ENCODE assay signal across 17 cellular contexts in genomic region chr4:25308266-25308665, GRCh38. TPM values are rescaled to one million over a fixed set of nuclear protein-coding genes. Genes with fewer than 3 reads are reported as not detected.
DNase-seq lines count a peak whose midpoint lies in the region; ATAC-seq and TF ChIP-seq lines count a peak whose summit lies in the region.
"Had no signal": no experiment of that assay in that cellular context is flagged by ENCODE, and none has a peak within 500 bp of the region (broad histone marks: within the 10 kb centered on the region; RNA-seq: fewer than 3 reads in every experiment).

No MANE protein-coding gene starts in this region.

- no peaks in the 10 kb centered on the region for H3K27me3 ChIP-seq in layer of hippocampus (ENCODE audit: control insufficient read depth, insufficient read depth, low read length)
- H3K27me3 ChIP-seq in CD8-positive, alpha-beta T cell (ENCODE audit: insufficient read depth, low read length) = no peaks in the 10 kb centered on the region

- H3K4me2 ChIP-seq in OCI-LY7 (ENCODE audit: low read length) = no peak overlapping the region

- peaks cover 5% of the 10 kb centered on the region for H3K79me2 ChIP-seq in OCI-LY7 (ENCODE audit: insufficient read depth, low read depth, low read length)

- no TSS peak for BruUV-seq in OCI-LY7 (replicated peaks; lab: Mats Ljungman, UMichigan)

- H3K4me1 Mint-ChIP-seq in CD8-positive, alpha-beta T cell (ENCODE audit: low read depth) = peaks cover 11% of the 10 kb centered on the region

- no peaks in the 10 kb centered on the region for H3K36me3 ChIP-seq in OCI-LY7 (ENCODE audit: insufficient read depth, low read length)
- H3K36me3 ChIP-seq in CD8-positive, alpha-beta T cell (ENCODE audit: insufficient read depth, low read length) = no peaks in the 10 kb centered on the region

- H3K9me2 ChIP-seq in OCI-LY7 (ENCODE audit: insufficient read depth, low read length) = no peaks in the 10 kb centered on the region

- H2AFZ ChIP-seq in OCI-LY7 (ENCODE audit: low read length) = 0 out of 2 replicates have a peak overlapping the region, but pooled peaks have one; percentile 11

- POLR2A ChIA-PET in OCI-LY7 (lab: Charles Lee) = interaction anchor here (0.5 to 0.6 kb wide), 2 partner anchors 13 to 723 kb away, joined by 3 read pairs; no protein-coding TSS in a partner anchor
- POLR2A ChIA-PET in CD8-positive, alpha-beta T cell (lab: Charles Lee) = no interaction called here

- peaks cover 20% of the 10 kb centered on the region for H3K27me3 Mint-ChIP-seq in CD8-positive, alpha-beta T cell (ENCODE audit: low read depth)

- H3K4me3 Mint-ChIP-seq in CD8-positive, alpha-beta T cell = no peak overlapping the region
- H3K4me3 Mint-ChIP-seq: activated CD4-positive, alpha-beta T cell treated with anti-CD3 and anti-CD28 coated beads, Interleukin-2, amount 10 ng/mL, durations not matched to agents 24 days and 14 days; CD4-positive, alpha-beta T cell; central memory CD8-positive, alpha-beta T cell; T-cell had no signal

- no peaks in the 10 kb centered on the region; the same call in 1 of the 2 replicates for H3K9me3 ChIP-seq in OCI-LY7 (ENCODE audit: low read length)
- no peaks in the 10 kb centered on the region for H3K9me3 ChIP-seq in CD8-positive, alpha-beta T cell (ENCODE audit: low read length)

- no peaks in the 10 kb centered on the region for H4K20me1 ChIP-seq in OCI-LY7 (ENCODE audit: insufficient read depth, low read length)

- H3K36me3 Mint-ChIP-seq in CD8-positive, alpha-beta T cell = peaks cover 2% of the 10 kb centered on the region
- H3K36me3 Mint-ChIP-seq: T-cell had no signal

- DNase-seq in AG10803 (ENCODE audit: low read depth) (peak; percentile 15), HCEC 1CT (peak; percentile 20), OCI-LY7 (ENCODE audit: low spot score) (peak; percentile 50), C1 segment of cervical spinal cord (lab: John Stamatoyannopoulos, UW) (no peak)
- DNase-seq in CD8-positive, alpha-beta T cell = no peak
- DNase-seq in stimulated activated naive CD4-positive, alpha-beta T cell treated with Interleukin-2 at 50 U/mL for 16 hours (lab: John Stamatoyannopoulos, UW) = no peak
- DNase-seq: ACHN; activated CD4-positive, alpha-beta T cell treated with anti-CD3 and anti-CD28 coated beads, Interleukin-2, amount 10 ng/mL, durations not matched to agents 24 days and 14 days; CD4-positive, alpha-beta T cell; DMS153; erythroblast; NCI-H1436 treated with DMSO at 0.1 percent for 48 hours; NCI-H748 treated with DMSO at 0.1 percent for 48 hours; T-cell had no signal

- H3K4me1 ChIP-seq in OCI-LY7 (ENCODE audit: insufficient read depth, low read length, poor library complexity, severe bottlenecking) = peaks cover 32% of the 10 kb centered on the region
- H3K4me1 ChIP-seq in CD8-positive, alpha-beta T cell (ENCODE audit: insufficient read depth, low read length) = peaks cover 3% of the 10 kb centered on the region

- CTCF ChIA-PET in OCI-LY7 (lab: Charles Lee; ENCODE audit: unreplicated experiment) = no interaction called here
- CTCF ChIA-PET in CD8-positive, alpha-beta T cell (lab: Charles Lee) = no interaction called here

- ATAC-seq in HG03139 (IDR thresholded peaks at IDR 0.05; ENCODE audit: unreplicated experiment) = no peak
- ATAC-seq in CD8-positive, alpha-beta T cell = no peak
- ATAC-seq: T-cell had no signal

- no peak overlapping the region for H3K27ac ChIP-seq in OCI-LY7 (ENCODE audit: low read depth, low read length, poor library complexity, severe bottlenecking)
- peak overlapping the region; percentile 59 for H3K27ac ChIP-seq in layer of hippocampus (ENCODE audit: low read depth, low read length)
- no peak overlapping the region for H3K27ac ChIP-seq in CD8-positive, alpha-beta T cell (ENCODE audit: low read depth, low read length)

- H3K27ac Mint-ChIP-seq in CD8-positive, alpha-beta T cell = no peak overlapping the region
- H3K27ac Mint-ChIP-seq: activated CD4-positive, alpha-beta T cell treated with anti-CD3 and anti-CD28 coated beads, Interleukin-2, amount 10 ng/mL, durations not matched to agents 24 days and 14 days; CD4-positive, alpha-beta T cell; T-cell had no signal

- H3K4me3 ChIP-seq in AG10803 (ENCODE audit: low read length) = no peak overlapping the region
- no peak overlapping the region for H3K4me3 ChIP-seq in OCI-LY7 (ENCODE audit: low read depth, low read length, poor library complexity, severe bottlenecking)
- no peak overlapping the region for H3K4me3 ChIP-seq in CD8-positive, alpha-beta T cell (ENCODE audit: low read depth, low read length)

- TF ChIP-seq CTCF in AG10803 (conservative IDR thresholded peaks at IDR 0.05; ENCODE audit: low read length) (no peak), OCI-LY7 (conservative IDR thresholded peaks at IDR 0.05; ENCODE audit: low read length) (no peak)
- TF ChIP-seq CTCF in CD8-positive, alpha-beta T cell (IDR thresholded peaks at IDR 0.05) = no peak

- intact Hi-C loops in OCI-LY7 (cut with micrococcal nuclease; ENCODE audit: unreplicated experiment) = no loop called here
- intact Hi-C loops in CD8-positive, alpha-beta T cell (cut with DNase I, micrococcal nuclease) = no loop called here

- H3K9me3 Mint-ChIP-seq in CD8-positive, alpha-beta T cell = no peaks in the 10 kb centered on the region
- H3K9me3 Mint-ChIP-seq: activated CD4-positive, alpha-beta T cell treated with anti-CD3 and anti-CD28 coated beads, Interleukin-2, amount 10 ng/mL, durations not matched to agents 24 days and 14 days; CD4-positive, alpha-beta T cell; central memory CD8-positive, alpha-beta T cell; T-cell had no signal

RNA-seq across cellular contexts. Expression of gene ZCCHC4, which starts 4.3 kb away (rescaled TPM):
- 12.4 and 14.9 TPM in 2 replicates for total RNA-seq in OCI-LY7 (2014; rRNA removed; shearing (Covaris generic))
- 15.2 and 15.5 TPM in 2 replicates for total RNA-seq in OCI-LY7 (2022)
- 1 to 10 TPM; 6.5 to 9.9 TPM for total RNA-seq in CD8-positive, alpha-beta T cell

Comparison
In these comparisons a context has a peak if more than half of its experiments do, and no peak if none do; other contexts are left out.
1. DNase-seq: peak in AG10803 (single experiment), HCEC 1CT (single experiment) and OCI-LY7 (single experiment); none in CD8-positive, alpha-beta T cell (0 of 7), C1 segment of cervical spinal cord (0 of 14) and stimulated activated naive CD4-positive, alpha-beta T cell treated with Interleukin-2 at 50 U/mL for 16 hours (single experiment).